In the genomic region with DNA sequence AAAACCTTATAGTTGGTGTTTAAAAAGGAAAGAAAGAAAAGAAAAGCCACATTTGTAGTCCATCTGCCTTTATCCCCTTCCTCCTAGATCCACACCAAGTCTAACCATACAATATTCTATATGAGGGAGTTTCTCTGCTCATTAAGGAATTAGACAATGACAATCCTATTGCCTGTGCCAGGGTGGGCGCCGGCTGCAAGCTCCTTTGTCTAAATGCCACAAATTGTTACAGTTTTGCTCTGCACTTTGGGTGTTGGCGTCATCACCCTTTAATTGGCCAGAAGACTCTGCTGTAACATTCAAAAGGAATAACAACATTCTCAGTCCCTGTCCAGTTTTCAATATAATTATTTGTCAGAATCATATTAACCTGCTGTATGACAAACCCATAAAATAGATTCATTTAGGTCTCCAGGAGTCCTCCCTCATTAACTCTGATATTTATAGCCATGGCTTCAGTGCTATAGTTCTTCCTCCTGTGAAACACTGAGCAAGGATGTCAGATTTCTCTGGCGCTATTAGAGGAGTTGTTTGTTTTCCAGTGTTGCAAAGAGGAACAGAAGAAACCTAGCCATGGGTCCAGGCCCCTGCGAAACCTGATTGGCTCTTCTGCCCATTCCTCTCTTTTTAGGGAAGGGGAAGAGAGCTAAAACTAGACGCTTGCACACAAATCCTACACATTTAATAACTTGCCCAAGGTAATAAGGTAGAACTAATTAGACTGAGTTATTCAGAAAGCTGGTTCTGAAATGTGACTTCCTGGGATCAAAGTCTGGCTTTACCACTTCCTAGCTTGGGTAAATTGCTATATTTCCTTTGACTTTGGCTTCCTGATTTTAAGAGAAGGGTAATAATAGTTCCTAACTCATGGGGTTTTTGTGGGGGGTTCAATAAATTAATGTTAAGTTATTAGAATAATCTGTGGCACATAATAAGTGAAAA, we compare ENCODE assay signal across 1 cellular context.
TF ChIP-seq lines count a peak whose summit lies in the region.

No MANE protein-coding gene starts in this region.

TF ChIP-seq in GM12878, 131 proteins besides CTCF, POLR2A, EP300 and RAD21 (continued from another document):
- no peak for TF ChIP-seq STAT3 (IDR thresholded peaks at IDR 0.05; ENCODE audit: low read depth, low read length)
